Comparison of ENCODE assay signal across 23 cellular contexts in the genomic region with DNA sequence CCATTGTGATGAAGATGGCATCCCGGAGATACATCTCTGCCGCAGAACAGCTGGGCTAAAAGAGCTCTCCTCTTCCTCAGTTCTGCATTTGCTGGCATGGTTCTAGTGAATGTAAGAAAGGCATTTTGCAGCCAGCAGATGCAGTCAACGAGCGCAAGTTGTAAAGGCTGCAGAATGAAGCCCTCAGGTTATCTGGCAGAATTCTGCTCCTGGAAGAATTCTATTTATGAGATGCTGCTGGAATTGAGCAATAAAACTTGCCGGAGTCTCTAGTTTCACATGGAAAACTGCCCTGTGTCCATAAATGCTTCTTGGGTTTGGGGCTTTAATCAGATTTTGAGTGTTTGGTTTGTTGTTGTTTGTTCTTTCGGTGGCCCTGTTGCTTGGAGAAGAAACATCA.
DNase-seq lines count a peak whose midpoint lies in the region; TF ChIP-seq lines count a peak whose summit lies in the region.
"Had no signal": no experiment of that assay in that cellular context is flagged by ENCODE, and none has a peak within 500 bp of the region (broad histone marks: within the 10 kb centered on the region; RNA-seq: fewer than 3 reads in every experiment).

No MANE protein-coding gene starts in this region.

- TF ChIP-seq EP300 in esophagus muscularis mucosa (IDR thresholded peaks at IDR 0.05), result no peak

- no peak overlapping the region for H3K27ac Mint-ChIP-seq in Calu3 (ENCODE audit: unreplicated experiment)
- H3K27ac Mint-ChIP-seq: IgD-negative memory B cell, T-cell had no signal

- BruUV-seq in Calu3 (replicated peaks; lab: Mats Ljungman, UMichigan), result no TSS peak

- H3K27ac ChIP-seq in esophagus muscularis mucosa (replicated peaks in 1 of 4) (no peak overlapping the region), prostate gland (no peak overlapping the region), tibial artery (no peak overlapping the region)
- H3K27ac ChIP-seq: A549, KMS-11, PC-9 had no signal

- intact Hi-C loops in esophagus muscularis mucosa (cut with DNase I), result no loop called here
- intact Hi-C loops in prostate gland (cut with DNase I), result no loop called here
- intact Hi-C loops in tibial artery (cut with DNase I; ENCODE audit: low total_unique reads), result no loop called here
- intact Hi-C loops in Calu3 (cut with micrococcal nuclease; ENCODE audit: unreplicated experiment), result loop anchor here (1.0 kb wide), 1 partner anchor 25 kb away; no protein-coding TSS in a partner anchor

- H3K9me3 Mint-ChIP-seq in Calu3 (ENCODE audit: low read depth, unreplicated experiment), result no peaks in the 10 kb centered on the region
- H3K9me3 Mint-ChIP-seq: IgD-negative memory B cell had no signal

- peaks cover 39% of the 10 kb centered on the region for H3K27me3 Mint-ChIP-seq in Calu3 (ENCODE audit: unreplicated experiment)

- H3K9me3 ChIP-seq in esophagus muscularis mucosa, result no peaks in the 10 kb centered on the region
- H3K9me3 ChIP-seq in prostate gland, result no peaks in the 10 kb centered on the region
- no peaks in the 10 kb centered on the region for H3K9me3 ChIP-seq in tibial artery
- H3K9me3 ChIP-seq: A549, BE2C had no signal

- H3K4me3 Mint-ChIP-seq in Calu3 (ENCODE audit: low read depth, unreplicated experiment), result no peak overlapping the region
- H3K4me3 Mint-ChIP-seq: IgD-negative memory B cell, T-cell had no signal

- no peak for TF ChIP-seq CTCF in AG10803 (conservative IDR thresholded peaks at IDR 0.05; ENCODE audit: low read length)
- no peak for TF ChIP-seq CTCF in esophagus muscularis mucosa (IDR thresholded peaks at IDR 0.05)
- TF ChIP-seq CTCF in prostate gland (IDR thresholded peaks at IDR 0.05), result no peak
- no peak for TF ChIP-seq CTCF in tibial artery (IDR thresholded peaks at IDR 0.05)
- no peak for TF ChIP-seq CTCF in Calu3 (IDR thresholded peaks at IDR 0.05; ENCODE audit: unreplicated experiment)

- DNase-seq in AG10803 (ENCODE audit: low read depth), result peak; percentile 29
- DNase-seq in GM04504 (ENCODE audit: low read depth), result peak; percentile 72
- DNase-seq in esophagus muscularis mucosa (ENCODE audit: extremely low spot score), result peak; percentile 34
- DNase-seq in prostate gland (ENCODE audit: low spot score), result peak; percentile 23
- no peak for DNase-seq in tibial artery
- DNase-seq in glomerular visceral epithelial cell (ENCODE audit: extremely low spot score), result no peak
- no peak for DNase-seq in Calu3
- DNase-seq: BE2C, DMS153, GDM1, NCI-H1092, NCI-H1417 treated with DMSO at 0.1 percent for 48 hours, NCI-H1694 treated with DMSO at 0.1 percent for 48 hours, NCI-H2081, NCI-H2227 treated with DMSO at 0.1 percent for 48 hours, NCI-H526 treated with DMSO at 0.1 percent for 48 hours, PC-9, Right ventricle myocardium superior, RPMI8226, T-cell had no signal

- H3K27me3 ChIP-seq in esophagus muscularis mucosa (no peaks in the 10 kb centered on the region), prostate gland (replicated peaks; ENCODE audit: insufficient read depth) (no peaks in the 10 kb centered on the region), tibial artery (no peaks in the 10 kb centered on the region)
- H3K27me3 ChIP-seq: BE2C had no signal

- no peak overlapping the region for H3K4me3 ChIP-seq in AG10803 (ENCODE audit: low read length)
- H3K4me3 ChIP-seq in esophagus muscularis mucosa, result no peak overlapping the region
- H3K4me3 ChIP-seq in prostate gland, result no peak overlapping the region
- no peak overlapping the region for H3K4me3 ChIP-seq in tibial artery
- H3K4me3 ChIP-seq: A549, PC-9 had no signal

- no peak for TF ChIP-seq POLR2A in esophagus muscularis mucosa (IDR thresholded peaks at IDR 0.05; ENCODE audit: low read depth)
- TF ChIP-seq POLR2A in prostate gland (IDR thresholded peaks at IDR 0.05), result no peak

- no peaks in the 10 kb centered on the region for H3K36me3 Mint-ChIP-seq in Calu3 (ENCODE audit: insufficient read depth, unreplicated experiment)
- H3K36me3 Mint-ChIP-seq: IgD-negative memory B cell, T-cell had no signal

- CTCF ChIA-PET in Calu3 (lab: Charles Lee), result no interaction called here

- WGBS in esophagus muscularis mucosa, result 93% methylated on average over 4 of the region's 6 CpGs
- 27% methylated on average over 6 of the region's 6 CpGs for WGBS in prostate gland

- no peaks in the 10 kb centered on the region for H3K4me1 Mint-ChIP-seq in Calu3 (ENCODE audit: low read depth, unreplicated experiment)
- H3K4me1 Mint-ChIP-seq: IgD-negative memory B cell, T-cell had no signal

- H3K36me3 ChIP-seq in esophagus muscularis mucosa (no peaks in the 10 kb centered on the region), prostate gland (no peaks in the 10 kb centered on the region), tibial artery (no peaks in the 10 kb centered on the region)
- H3K36me3 ChIP-seq: BE2C had no signal

- H3K4me1 ChIP-seq in esophagus muscularis mucosa (no peaks in the 10 kb centered on the region), prostate gland (replicated peaks) (no peaks in the 10 kb centered on the region), tibial artery (no peaks in the 10 kb centered on the region)
- H3K4me1 ChIP-seq: A549, BE2C had no signal

Comparison
In these comparisons a context has a peak if more than half of its experiments do, and no peak if none do; other contexts are left out.
1. DNase-seq: peak in AG10803 (single experiment), GM04504 (single experiment), esophagus muscularis mucosa (single experiment) and prostate gland (single experiment); none in tibial artery (0 of 2), glomerular visceral epithelial cell (single experiment) and Calu3 (single experiment).